In genomic region chr11:72423840-72424239, GRCh38 we compare ENCODE assay signal across 14 cellular contexts. TPM values are rescaled to one million over a fixed set of nuclear protein-coding genes. Genes with fewer than 3 reads are reported as not detected.
DNase-seq lines count a peak whose midpoint lies in the region; ATAC-seq, FAIRE-seq and TF ChIP-seq lines count a peak whose summit lies in the region.
"Had no signal": no experiment of that assay in that cellular context is flagged by ENCODE, and none has a peak within 500 bp of the region (broad histone marks: within the 10 kb centered on the region; RNA-seq: fewer than 3 reads in every experiment).

No MANE protein-coding gene starts in this region.

- TF ChIP-seq POLR2A in GM12891 (IDR thresholded peaks at IDR 0.05; ENCODE audit: low read depth, low read length), result no peak

- peak; percentile 79 for ATAC-seq in naive thymus-derived CD4-positive, alpha-beta T cell
- ATAC-seq: A549 had no signal

- no peaks in the 10 kb centered on the region for H3K79me2 ChIP-seq in smooth muscle cell (ENCODE audit: low read depth)

- intact Hi-C loops in naive thymus-derived CD4-positive, alpha-beta T cell (cut with micrococcal nuclease), result loop anchor here in 1 of 2 donors (1.0 kb wide), 1 partner anchor 10 kb away; the partner anchor contains the start of gene CLPB

- H3K4me1 Mint-ChIP-seq in activated CD4-positive, alpha-beta T cell treated with anti-CD3 and anti-CD28 coated beads, Interleukin-2, amount 10 ng/mL, durations not matched to agents 7 days and 5 days, result peaks cover 26% of the 10 kb centered on the region
- H3K4me1 Mint-ChIP-seq in naive thymus-derived CD4-positive, alpha-beta T cell, result peaks cover 27 to 40% (median 33%) of the 10 kb centered on the region in 7 donors

- no peak overlapping the region for H3K4me3 Mint-ChIP-seq in activated CD4-positive, alpha-beta T cell treated with anti-CD3 and anti-CD28 coated beads, Interleukin-2, amount 10 ng/mL, durations not matched to agents 7 days and 5 days
- H3K4me3 Mint-ChIP-seq in naive thymus-derived CD4-positive, alpha-beta T cell, result peak overlapping the region in 5 of 10 donors; percentile 0 to 34 (median 14)

- no peaks in the 10 kb centered on the region for H3F3A ChIP-seq in smooth muscle cell (ENCODE audit: low read depth)

- no peaks in the 10 kb centered on the region for H3K27me3 ChIP-seq in naive thymus-derived CD4-positive, alpha-beta T cell (ENCODE audit: control insufficient read depth in 2 of 2, insufficient read depth in 2 of 2, low read length in 2 of 2)
- H3K27me3 ChIP-seq in smooth muscle cell (ENCODE audit: low read depth), result no peaks in the 10 kb centered on the region
- H3K27me3 ChIP-seq: Peyer's patch had no signal

- 0 out of 2 replicates have a peak overlapping the region, but pooled peaks have one; percentile 63 for H3K27ac ChIP-seq in 22Rv1
- H3K27ac ChIP-seq in naive thymus-derived CD4-positive, alpha-beta T cell (ENCODE audit: low read depth, low read length), result no peak overlapping the region
- H3K27ac ChIP-seq in smooth muscle cell (ENCODE audit: low read depth), result no peak overlapping the region
- H3K27ac ChIP-seq: A549, Peyer's patch had no signal

- CTCF ChIA-PET in activated CD4-positive, alpha-beta T cell treated with anti-CD3 and anti-CD28 coated beads, Interleukin-2, amount 10 ng/mL, durations not matched to agents 7 days and 5 days (lab: Charles Lee), result interaction anchor here (1.7 to 7.7 kb wide), 2 partner anchors 8 kb away, joined by 4 to 106 read pairs; partner anchors contain the start of gene CLPB
- CTCF ChIA-PET in naive thymus-derived CD4-positive, alpha-beta T cell (lab: Charles Lee), result interaction anchor here (2.6 kb wide), 1 partner anchor 9 kb away, joined by 13 read pairs; no protein-coding TSS in a partner anchor

- peaks cover 3% of the 10 kb centered on the region for H4K20me1 ChIP-seq in smooth muscle cell (ENCODE audit: low read depth)

- no peak overlapping the region for H2AFZ ChIP-seq in smooth muscle cell (ENCODE audit: low read depth)

- H3K4me3 ChIP-seq in naive thymus-derived CD4-positive, alpha-beta T cell (ENCODE audit: low read length), result no peak overlapping the region
- no peak overlapping the region for H3K4me3 ChIP-seq in smooth muscle cell
- H3K4me3 ChIP-seq: A549, Peyer's patch had no signal

- no peaks in the 10 kb centered on the region for H3K27me3 Mint-ChIP-seq in activated CD4-positive, alpha-beta T cell treated with anti-CD3 and anti-CD28 coated beads, Interleukin-2, amount 10 ng/mL, durations not matched to agents 7 days and 5 days
- no peaks in the 10 kb centered on the region for H3K27me3 Mint-ChIP-seq in naive thymus-derived CD4-positive, alpha-beta T cell

- H3K9me3 ChIP-seq in naive thymus-derived CD4-positive, alpha-beta T cell (ENCODE audit: control insufficient read depth in 2 of 3, low read length in 3 of 3), result no peaks in the 10 kb centered on the region
- H3K9me3 ChIP-seq in smooth muscle cell (replicated peaks; ENCODE audit: low read depth), result no peaks in the 10 kb centered on the region
- H3K9me3 ChIP-seq: A549, Peyer's patch had no signal

- POLR2A ChIA-PET in activated CD4-positive, alpha-beta T cell treated with anti-CD3 and anti-CD28 coated beads, Interleukin-2, amount 10 ng/mL, durations not matched to agents 7 days and 5 days (lab: Charles Lee), result no interaction called here
- POLR2A ChIA-PET in naive thymus-derived CD4-positive, alpha-beta T cell (lab: Charles Lee), result interaction anchor here (0.8 kb wide), 1 partner anchor 239 kb away, joined by 3 read pairs; no protein-coding TSS in a partner anchor

- peaks cover 0 to 23% (median 0%) of the 10 kb centered on the region in 3 experiments for H3K36me3 ChIP-seq in naive thymus-derived CD4-positive, alpha-beta T cell (ENCODE audit: control insufficient read depth in 2 of 3, insufficient read depth in 3 of 3, low read length in 3 of 3)
- H3K36me3 ChIP-seq in smooth muscle cell (ENCODE audit: low read depth), result peaks cover 3% of the 10 kb centered on the region
- H3K36me3 ChIP-seq: Peyer's patch had no signal

- no peak for FAIRE-seq in GM12891 (lab: Jason Lieb, UNC)
- FAIRE-seq: A549, D721Med, H54 had no signal

- no peak for TF ChIP-seq CTCF in 22Rv1 (IDR thresholded peaks at IDR 0.05)
- TF ChIP-seq CTCF in smooth muscle cell (IDR thresholded peaks at IDR 0.05; ENCODE audit: borderline replicate concordance, insufficient read depth, poor library complexity, severe bottlenecking), result no peak

- peak overlapping the region; percentile 3 for H3K27ac Mint-ChIP-seq in activated CD4-positive, alpha-beta T cell treated with anti-CD3 and anti-CD28 coated beads, Interleukin-2, amount 10 ng/mL, durations not matched to agents 7 days and 5 days
- H3K27ac Mint-ChIP-seq in naive thymus-derived CD4-positive, alpha-beta T cell, result peak overlapping the region in 8 of 9 donors; percentile 19 to 69 (median 32)

- H3K4me1 ChIP-seq in naive thymus-derived CD4-positive, alpha-beta T cell (ENCODE audit: control insufficient read depth in 2 of 2, insufficient read depth in 2 of 2, low read length in 2 of 2), result peaks cover 0 to 17% of the 10 kb centered on the region in 2 donors
- peaks cover 4% of the 10 kb centered on the region for H3K4me1 ChIP-seq in smooth muscle cell (ENCODE audit: low read depth)
- H3K4me1 ChIP-seq: Peyer's patch had no signal

- no peak overlapping the region for H3K9ac ChIP-seq in smooth muscle cell (ENCODE audit: low read depth)

- H3K36me3 Mint-ChIP-seq in activated CD4-positive, alpha-beta T cell treated with anti-CD3 and anti-CD28 coated beads, Interleukin-2, amount 10 ng/mL, durations not matched to agents 7 days and 5 days (ENCODE audit: low read depth), result peaks cover 8% of the 10 kb centered on the region
- H3K36me3 Mint-ChIP-seq in naive thymus-derived CD4-positive, alpha-beta T cell, result peaks cover 2 to 21% (median 11%) of the 10 kb centered on the region in 5 donors

- no peak for DNase-seq in activated CD4-positive, alpha-beta T cell treated with anti-CD3 and anti-CD28 coated beads, Interleukin-2, amount 10 ng/mL, durations not matched to agents 7 days and 5 days
- DNase-seq in activated CD4-positive, alpha-beta T cell treated with anti-CD3 and anti-CD28 coated beads, Interleukin-2, amount 50 U/mL, for 4 hours, result no peak
- DNase-seq in GM12891 (ENCODE audit: insufficient read length, low spot score), result no peak
- DNase-seq in naive thymus-derived CD4-positive, alpha-beta T cell, result peak in 6 of 9 donors; percentile 33 to 64 (median 50)
- DNase-seq in smooth muscle cell (lab: John Stamatoyannopoulos, UW; ENCODE audit: unreplicated experiment), result no peak
- DNase-seq in DMS53 (lab: John Stamatoyannopoulos, UW), result no peak
- DNase-seq: DMS79, KBM-7, NCI-H1694 treated with DMSO at 0.1 percent for 48 hours, Peyer's patch had no signal

- no peak overlapping the region for H3K4me2 ChIP-seq in smooth muscle cell
- H3K4me2 ChIP-seq: A549 had no signal

- WGBS in smooth muscle cell (ENCODE audit: low lambda C conversion rate), result 98% methylated on average over 5 of the region's 5 CpGs

- H3K9me3 Mint-ChIP-seq in activated CD4-positive, alpha-beta T cell treated with anti-CD3 and anti-CD28 coated beads, Interleukin-2, amount 10 ng/mL, durations not matched to agents 7 days and 5 days, result no peaks in the 10 kb centered on the region
- H3K9me3 Mint-ChIP-seq in naive thymus-derived CD4-positive, alpha-beta T cell, result peaks cover 0 to 3% (median 0%) of the 10 kb centered on the region in 11 donors

TF ChIP-seq in GM12891, 5 proteins besides CTCF, POLR2A, EP300 and RAD21:
- TF ChIP-seq PAX5 (IDR thresholded peaks at IDR 0.05; ENCODE audit: insufficient read depth, low read length, severe bottlenecking), result no peak
- 0 out of 2 replicates have a peak, but pooled peaks have one; percentile 0 for TF ChIP-seq SPI1 (IDR thresholded peaks at IDR 0.05; ENCODE audit: low read depth, low read length)
TF ChIP-seq in GM12891: peak in this region for 1.

RNA-seq across cellular contexts. Expression of gene CLPB, which starts 10.5 kb away (rescaled TPM):
- 10 to 100 TPM; 19.9 to 21.0 TPM for total RNA-seq in activated CD4-positive, alpha-beta T cell treated with anti-CD3 and anti-CD28 coated beads, Interleukin-2, amount 10 ng/mL, durations not matched to agents 7 days and 5 days
- polyA plus RNA-seq in GM12891 (2012; ENCODE audit: low read depth, missing spikeins), result 13.6 TPM
- 10 to 100 TPM; 14.3 to 24.2 (median 17.9) TPM for total RNA-seq in naive thymus-derived CD4-positive, alpha-beta T cell
- polyA plus RNA-seq in naive thymus-derived CD4-positive, alpha-beta T cell, result 1 to 10 TPM; 4.9 to 7.4 TPM
- total RNA-seq in smooth muscle cell, result 15.4 and 30.4 TPM in 2 replicates
- polyA plus RNA-seq in smooth muscle cell, result 14.3 and 18.4 TPM in 2 replicates

Comparison
In these comparisons a context has a peak if more than half of its experiments do, and no peak if none do; other contexts are left out.
1. DNase-seq: peak in naive thymus-derived CD4-positive, alpha-beta T cell (6 of 9); none in activated CD4-positive, alpha-beta T cell treated with anti-CD3 and anti-CD28 coated beads, Interleukin-2, amount 10 ng/mL, durations not matched to agents 7 days and 5 days (single experiment), activated CD4-positive, alpha-beta T cell treated with anti-CD3 and anti-CD28 coated beads, Interleukin-2, amount 50 U/mL, for 4 hours (0 of 2), GM12891 (single experiment), smooth muscle cell (single experiment) and DMS53 (single experiment).